In genomic region chr4:27702710-27703431, GRCh38 we compare ENCODE assay signal across 13 cellular contexts.
A peak's percentile ranks its signal among the peaks of the same experiment; 100 is the strongest.
DNase-seq lines count a peak whose midpoint lies in the region; ATAC-seq, FAIRE-seq and TF ChIP-seq lines count a peak whose summit lies in the region.
"Had no signal": no experiment of that assay in that cellular context is flagged by ENCODE, and none has a peak within 500 bp of the region (broad histone marks: within the 10 kb centered on the region; RNA-seq: fewer than 3 reads in every experiment).

No MANE protein-coding gene starts in this region.

- H4K20me1 ChIP-seq in endothelial cell of umbilical vein (replicated peaks; ENCODE audit: control insufficient read depth, extremely low read depth, insufficient read depth, low read length): no peaks in the 10 kb centered on the region
- H4K20me1 ChIP-seq: BLaER1 treated with 17β-estradiol and CSF1 and Interleukin-3, amounts not matched to agents 10 nM and 100 nM had no signal

- dilution Hi-C loops in endothelial cell of umbilical vein (cut with MboI; ENCODE audit: extremely low pct_ligation_motif_present, low sequenced_read_pairs): no loop called here

- DNase-seq in activated CD4-positive, alpha-beta T cell treated with anti-CD3 and anti-CD28 coated beads for 36 hours: peak; percentile 5
- no peak for DNase-seq in activated CD4-positive, alpha-beta T cell treated with anti-CD3 and anti-CD28 coated beads, Interleukin-2, amount 50 U/mL, for 48 hours
- DNase-seq in NCI-H69 (lab: John Stamatoyannopoulos, UW) (peak; percentile 92), endothelial cell of umbilical vein (ENCODE audit: low read depth, low spot score) (no peak), urothelium cell line (ENCODE audit: low spot score) (peak; percentile 11)
- no peak for DNase-seq in activated CD4-positive, alpha-beta T cell treated with anti-CD3 and anti-CD28 coated beads for 1 hour
- DNase-seq in stimulated activated CD4-positive, alpha-beta T cell treated with anti-CD3 and anti-CD28 coated beads, Interleukin-15, amount 100 ng/mL, for 24 hours: no peak
- DNase-seq: activated naive CD8-positive, alpha-beta T cell treated with anti-CD3 and anti-CD28 coated beads, Interleukin-2, amount 10 ng/mL, durations not matched to agents 7 days and 5 days; naive thymus-derived CD8-positive, alpha-beta T cell; T-cell had no signal

- no peak overlapping the region for H3K9ac ChIP-seq in endothelial cell of umbilical vein (replicated peaks; ENCODE audit: extremely low read depth, insufficient read depth, low read length)
- H3K9ac ChIP-seq: BLaER1 treated with 17β-estradiol and CSF1 and Interleukin-3, amounts not matched to agents 10 nM and 100 nM had no signal

- no peaks in the 10 kb centered on the region for H3K4me1 Mint-ChIP-seq in activated CD4-positive, alpha-beta T cell treated with anti-CD3 and anti-CD28 coated beads for 36 hours
- H3K4me1 Mint-ChIP-seq: activated naive CD8-positive, alpha-beta T cell treated with anti-CD3 and anti-CD28 coated beads, Interleukin-2, amount 10 ng/mL, durations not matched to agents 7 days and 5 days; naive thymus-derived CD8-positive, alpha-beta T cell; T-cell had no signal

- peaks cover 2% of the 10 kb centered on the region for H3K9me3 Mint-ChIP-seq in activated CD4-positive, alpha-beta T cell treated with anti-CD3 and anti-CD28 coated beads for 36 hours (ENCODE audit: low read depth)

- no peak overlapping the region for H2AFZ ChIP-seq in endothelial cell of umbilical vein (ENCODE audit: low read depth, low read length)

- no peak overlapping the region for H3K27ac Mint-ChIP-seq in activated CD4-positive, alpha-beta T cell treated with anti-CD3 and anti-CD28 coated beads for 36 hours
- H3K27ac Mint-ChIP-seq: activated naive CD8-positive, alpha-beta T cell treated with anti-CD3 and anti-CD28 coated beads, Interleukin-2, amount 10 ng/mL, durations not matched to agents 7 days and 5 days; T-cell had no signal

- TF ChIP-seq CTCF in endothelial cell of umbilical vein (IDR thresholded peaks at IDR 0.05; ENCODE audit: extremely low read depth in 1 of 2, insufficient read depth in 1 of 2, low read depth in 1 of 2, low read length in 2 of 2): no peak

- no peak for TF ChIP-seq POLR2A in endothelial cell of umbilical vein (IDR thresholded peaks at IDR 0.05; ENCODE audit: low read depth, low read length)

- no peaks in the 10 kb centered on the region for H3K79me2 ChIP-seq in endothelial cell of umbilical vein (ENCODE audit: control insufficient read depth, insufficient read depth, low read length)

- POLR2A ChIA-PET in activated CD4-positive, alpha-beta T cell treated with anti-CD3 and anti-CD28 coated beads for 36 hours (lab: Charles Lee): no interaction called here
- POLR2A ChIA-PET in endothelial cell of umbilical vein (lab: Charles Lee): no interaction called here

- peak; percentile 46 for FAIRE-seq in endothelial cell of umbilical vein (lab: Jason Lieb, UNC)
- no peak for FAIRE-seq in urothelium cell line (lab: Jason Lieb, UNC)

- no peaks in the 10 kb centered on the region for H3K4me1 ChIP-seq in endothelial cell of umbilical vein (ENCODE audit: control insufficient read depth, extremely low read depth, insufficient read depth, low read length)
- H3K4me1 ChIP-seq: BLaER1 treated with 17β-estradiol and CSF1 and Interleukin-3, amounts not matched to agents 10 nM and 100 nM had no signal

- H3K4me3 ChIP-seq in endothelial cell of umbilical vein (replicated peaks in 1 of 3; ENCODE audit: insufficient read depth in 1 of 3, low read depth in 1 of 3, low read length in 3 of 3): no peak overlapping the region
- H3K4me3 ChIP-seq: BLaER1 treated with 17β-estradiol and CSF1 and Interleukin-3, amounts not matched to agents 10 nM and 100 nM had no signal

- H3K4me2 ChIP-seq in endothelial cell of umbilical vein (ENCODE audit: insufficient read depth, low read length): no peak overlapping the region
- H3K4me2 ChIP-seq: BLaER1 treated with 17β-estradiol and CSF1 and Interleukin-3, amounts not matched to agents 10 nM and 100 nM had no signal

- no peaks in the 10 kb centered on the region for H3K9me3 ChIP-seq in endothelial cell of umbilical vein (replicated peaks; ENCODE audit: control insufficient read depth, insufficient read depth, low read length)
- H3K9me3 ChIP-seq: BLaER1 treated with 17β-estradiol and CSF1 and Interleukin-3, amounts not matched to agents 10 nM and 100 nM had no signal

- H3K36me3 ChIP-seq in endothelial cell of umbilical vein (ENCODE audit: control insufficient read depth in 2 of 2, extremely low read depth in 1 of 2, insufficient read depth in 2 of 2, low read length in 2 of 2): no peaks in the 10 kb centered on the region
- H3K36me3 ChIP-seq: BLaER1 treated with 17β-estradiol and CSF1 and Interleukin-3, amounts not matched to agents 10 nM and 100 nM had no signal

- no peak for ATAC-seq in activated CD4-positive, alpha-beta T cell treated with anti-CD3 and anti-CD28 coated beads for 36 hours
- no peak for ATAC-seq in GM21390 (IDR thresholded peaks at IDR 0.05; ENCODE audit: unreplicated experiment)
- ATAC-seq: naive thymus-derived CD8-positive, alpha-beta T cell; T-cell had no signal

- BruUV-seq in endothelial cell of umbilical vein (replicated peaks; lab: Mats Ljungman, UMichigan): no TSS peak

- H3K36me3 Mint-ChIP-seq in activated CD4-positive, alpha-beta T cell treated with anti-CD3 and anti-CD28 coated beads for 36 hours (ENCODE audit: low read depth): no peaks in the 10 kb centered on the region
- H3K36me3 Mint-ChIP-seq: activated naive CD8-positive, alpha-beta T cell treated with anti-CD3 and anti-CD28 coated beads, Interleukin-2, amount 10 ng/mL, durations not matched to agents 7 days and 5 days; naive thymus-derived CD8-positive, alpha-beta T cell; T-cell had no signal

- H3K27ac ChIP-seq in endothelial cell of umbilical vein (ENCODE audit: insufficient read depth, low read depth, low read length): no peak overlapping the region
- H3K27ac ChIP-seq: BLaER1 treated with 17β-estradiol and CSF1 and Interleukin-3, amounts not matched to agents 10 nM and 100 nM; HL-60 had no signal

- CTCF ChIA-PET in activated CD4-positive, alpha-beta T cell treated with anti-CD3 and anti-CD28 coated beads for 36 hours (lab: Charles Lee): interaction anchor here (1.2 kb wide), 1 partner anchor 14 kb away, joined by 3 read pairs; no protein-coding TSS in a partner anchor
- CTCF ChIA-PET in endothelial cell of umbilical vein (lab: Charles Lee): no interaction called here

- H3K27me3 Mint-ChIP-seq in activated CD4-positive, alpha-beta T cell treated with anti-CD3 and anti-CD28 coated beads for 36 hours: no peaks in the 10 kb centered on the region
- H3K27me3 Mint-ChIP-seq: activated naive CD8-positive, alpha-beta T cell treated with anti-CD3 and anti-CD28 coated beads, Interleukin-2, amount 10 ng/mL, durations not matched to agents 7 days and 5 days; naive thymus-derived CD8-positive, alpha-beta T cell; T-cell had no signal

- intact Hi-C loops in activated CD4-positive, alpha-beta T cell treated with anti-CD3 and anti-CD28 coated beads for 36 hours (cut with DNase I, micrococcal nuclease): no loop called here
- intact Hi-C loops in endothelial cell of umbilical vein (cut with micrococcal nuclease): no loop called here

- no peaks in the 10 kb centered on the region for H3K9me1 ChIP-seq in endothelial cell of umbilical vein (replicated peaks; ENCODE audit: control insufficient read depth, extremely low read depth, insufficient read depth, low read length)

- no peak overlapping the region for H3K4me3 Mint-ChIP-seq in activated CD4-positive, alpha-beta T cell treated with anti-CD3 and anti-CD28 coated beads for 36 hours
- H3K4me3 Mint-ChIP-seq: activated naive CD8-positive, alpha-beta T cell treated with anti-CD3 and anti-CD28 coated beads, Interleukin-2, amount 10 ng/mL, durations not matched to agents 7 days and 5 days; naive thymus-derived CD8-positive, alpha-beta T cell; T-cell had no signal

- H3K27me3 ChIP-seq in endothelial cell of umbilical vein (ENCODE audit: control insufficient read depth in 2 of 2, insufficient read depth in 2 of 2, low read length in 2 of 2): no peaks in the 10 kb centered on the region
- H3K27me3 ChIP-seq: BLaER1 treated with 17β-estradiol and CSF1 and Interleukin-3, amounts not matched to agents 10 nM and 100 nM had no signal

TF ChIP-seq in endothelial cell of umbilical vein, 7 proteins besides CTCF, POLR2A, EP300 and RAD21:
- TF ChIP-seq FOS (IDR thresholded peaks at IDR 0.05; ENCODE audit: borderline replicate concordance, insufficient read depth, low read length) (no peak), GATA2 (IDR thresholded peaks at IDR 0.05; ENCODE audit: insufficient read depth, insufficient read length, low read depth, low read length) (no peak), POLR2AphosphoS5 (IDR thresholded peaks at IDR 0.05; ENCODE audit: insufficient read depth, low read depth, low read length) (no peak), MYC (IDR thresholded peaks at IDR 0.05; ENCODE audit: low read depth, low read length) (no peak), MAX (IDR thresholded peaks at IDR 0.05; ENCODE audit: insufficient read depth, insufficient read length) (no peak), JUN (IDR thresholded peaks at IDR 0.05; ENCODE audit: borderline replicate concordance, insufficient read depth, insufficient read length, low read depth) (no peak), EZH2 (IDR thresholded peaks at IDR 0.05; ENCODE audit: borderline replicate concordance, low read depth, low read length, severe bottlenecking) (no peak)

Comparison
In these comparisons a context has a peak if more than half of its experiments do, and no peak if none do; other contexts are left out.
1. DNase-seq: peak in activated CD4-positive, alpha-beta T cell treated with anti-CD3 and anti-CD28 coated beads for 36 hours (single experiment), NCI-H69 (single experiment) and urothelium cell line (single experiment); none in activated CD4-positive, alpha-beta T cell treated with anti-CD3 and anti-CD28 coated beads, Interleukin-2, amount 50 U/mL, for 48 hours (0 of 2), endothelial cell of umbilical vein (single experiment), activated CD4-positive, alpha-beta T cell treated with anti-CD3 and anti-CD28 coated beads for 1 hour (single experiment) and stimulated activated CD4-positive, alpha-beta T cell treated with anti-CD3 and anti-CD28 coated beads, Interleukin-15, amount 100 ng/mL, for 24 hours (single experiment).